In genomic region chr17:27654136-27654535, GRCh38 we compare ENCODE assay signal across 14 cellular contexts. TPM values are rescaled to one million over a fixed set of nuclear protein-coding genes. Genes with fewer than 3 reads are reported as not detected.
DNase-seq lines count a peak whose midpoint lies in the region; ATAC-seq and TF ChIP-seq lines count a peak whose summit lies in the region.
"Had no signal": no experiment of that assay in that cellular context is flagged by ENCODE, and none has a peak within 500 bp of the region (broad histone marks: within the 10 kb centered on the region; RNA-seq: fewer than 3 reads in every experiment).

No MANE protein-coding gene starts in this region.

- DNase-seq in PC-3 (no peak), neural progenitor cell (ENCODE audit: low spot score) (no peak), globus pallidus (ENCODE audit: low spot score) (no peak), NCI-H128 (lab: John Stamatoyannopoulos, UW; ENCODE audit: unreplicated experiment) (no peak)
- DNase-seq in activated CD4-positive, alpha-beta T cell treated with anti-CD3 and anti-CD28 coated beads, Interleukin-2, amount 50 U/mL, for 48 hours: no peak
- DNase-seq: GF-D8 had no signal

- H3K36me3 ChIP-seq in BLaER1 treated with 17β-estradiol and CSF1 and Interleukin-3, amounts not matched to agents 10 nM and 100 nM: peaks cover 0 to under 1% (median 0%) of the 10 kb centered on the region in 11 experiments; a peak in 2 of 22 replicates
- no peaks in the 10 kb centered on the region for H3K36me3 ChIP-seq in PC-3 (ENCODE audit: low read depth, low read length)
- H3K36me3 ChIP-seq in neural progenitor cell: no peaks in the 10 kb centered on the region
- H3K36me3 ChIP-seq: MG63 had no signal

- no peak overlapping the region for H3K4me3 Mint-ChIP-seq in neural progenitor cell
- H3K4me3 Mint-ChIP-seq: CD8-positive, alpha-beta T cell; H9 had no signal

- H3K9me2 ChIP-seq in PC-3 (replicated peaks; ENCODE audit: low read length): no peaks in the 10 kb centered on the region

- no peak overlapping the region for H3K9ac ChIP-seq in BLaER1 treated with 17β-estradiol and CSF1 and Interleukin-3, amounts not matched to agents 10 nM and 100 nM
- H3K9ac ChIP-seq in PC-3 (ENCODE audit: low read length) (no peak overlapping the region), neural progenitor cell (no peak overlapping the region)

- H4K20me1 ChIP-seq in BLaER1 treated with 17β-estradiol and CSF1 and Interleukin-3, amounts not matched to agents 10 nM and 100 nM: peaks cover 0 to 19% (median 0%) of the 10 kb centered on the region in 11 experiments; a peak in 3 of 22 replicates
- no peaks in the 10 kb centered on the region for H4K20me1 ChIP-seq in PC-3 (ENCODE audit: low read length)
- no peaks in the 10 kb centered on the region for H4K20me1 ChIP-seq in neural progenitor cell (ENCODE audit: low read depth)

- no peaks in the 10 kb centered on the region for H3K9me3 ChIP-seq in BLaER1 treated with 17β-estradiol and CSF1 and Interleukin-3, amounts not matched to agents 10 nM and 100 nM (replicated peaks in 1 of 11)
- H3K9me3 ChIP-seq in PC-3 (ENCODE audit: low read length) (no peaks in the 10 kb centered on the region), neural progenitor cell (ENCODE audit: low read depth) (no peaks in the 10 kb centered on the region)
- H3K9me3 ChIP-seq: MG63 had no signal

- peaks cover 0 to 39% (median 32%) of the 10 kb centered on the region in 10 experiments; a peak in 14 of 20 replicates for H3K4me1 ChIP-seq in BLaER1 treated with 17β-estradiol and CSF1 and Interleukin-3, amounts not matched to agents 10 nM and 100 nM
- H3K4me1 ChIP-seq in PC-3 (ENCODE audit: insufficient read depth, low read length) (no peaks in the 10 kb centered on the region), neural progenitor cell (no peaks in the 10 kb centered on the region)

- H2AFZ ChIP-seq in PC-3 (ENCODE audit: low read length): peak overlapping the region; percentile 50; the same call in 1 of the 2 replicates
- H2AFZ ChIP-seq in neural progenitor cell (replicated peaks): peak overlapping the region; percentile 84

- H3F3A ChIP-seq in PC-3 (ENCODE audit: low read length, unreplicated experiment) (no peaks in the 10 kb centered on the region), neural progenitor cell (ENCODE audit: low read depth) (no peaks in the 10 kb centered on the region)

- intact Hi-C loops in PC-3 (cut with micrococcal nuclease): no loop called here

- H3K4me3 ChIP-seq in BLaER1 treated with 17β-estradiol and CSF1 and Interleukin-3, amounts not matched to agents 10 nM and 100 nM: no peak overlapping the region
- no peak overlapping the region for H3K4me3 ChIP-seq in PC-3 (ENCODE audit: low read length)
- H3K4me3 ChIP-seq in neural progenitor cell: no peak overlapping the region
- H3K4me3 ChIP-seq: MG63 had no signal

- H3K9me3 Mint-ChIP-seq in neural progenitor cell: no peaks in the 10 kb centered on the region
- H3K9me3 Mint-ChIP-seq: CD8-positive, alpha-beta T cell; H9 had no signal

- no peaks in the 10 kb centered on the region for H3K27me3 ChIP-seq in BLaER1 treated with 17β-estradiol and CSF1 and Interleukin-3, amounts not matched to agents 10 nM and 100 nM
- H3K27me3 ChIP-seq in PC-3 (ENCODE audit: low read length) (no peaks in the 10 kb centered on the region), neural progenitor cell (no peaks in the 10 kb centered on the region)
- H3K27me3 ChIP-seq: MG63 had no signal

- POLR2A ChIA-PET in PC-3 (lab: Charles Lee; ENCODE audit: unreplicated experiment): no interaction called here

- ATAC-seq in HG03378 (IDR thresholded peaks at IDR 0.05; ENCODE audit: unreplicated experiment) (peak; percentile 15), PC-3 (no peak), GM18861 (IDR thresholded peaks at IDR 0.05; ENCODE audit: unreplicated experiment) (no peak)

- no peak for TF ChIP-seq CTCF in PC-3 (conservative IDR thresholded peaks at IDR 0.05; ENCODE audit: low read depth, low read length)
- TF ChIP-seq CTCF in neural progenitor cell (IDR thresholded peaks at IDR 0.05): no peak

- H3K36me3 Mint-ChIP-seq in neural progenitor cell: no peaks in the 10 kb centered on the region
- H3K36me3 Mint-ChIP-seq: CD8-positive, alpha-beta T cell had no signal

- H3K4me1 Mint-ChIP-seq in neural progenitor cell: peaks cover 4% of the 10 kb centered on the region

- peaks cover 8% of the 10 kb centered on the region for H3K27me3 Mint-ChIP-seq in neural progenitor cell (ENCODE audit: insufficient read depth, low read depth)

- BruUV-seq in PC-3 (replicated peaks; lab: Mats Ljungman, UMichigan): no TSS peak

- CTCF ChIA-PET in PC-3 (lab: Charles Lee): interaction anchor here (1.1 kb wide), 1 partner anchor 226 kb away, joined by 4 read pairs; no protein-coding TSS in a partner anchor

- peak overlapping the region in 3 of 11 experiments; percentile 15 to 48 (median 42); a peak in 3 of 22 replicates for H3K27ac ChIP-seq in BLaER1 treated with 17β-estradiol and CSF1 and Interleukin-3, amounts not matched to agents 10 nM and 100 nM
- no peak overlapping the region for H3K27ac ChIP-seq in PC-3 (ENCODE audit: low read length)
- H3K27ac ChIP-seq in neural progenitor cell: no peak overlapping the region
- H3K27ac ChIP-seq: HL-60 had no signal

- H3K4me2 ChIP-seq in BLaER1 treated with 17β-estradiol and CSF1 and Interleukin-3, amounts not matched to agents 10 nM and 100 nM: peak overlapping the region in 6 of 11 experiments; percentile 1 to 71 (median 31); a peak in 8 of 22 replicates
- H3K4me2 ChIP-seq in PC-3 (ENCODE audit: low read length) (no peak overlapping the region), neural progenitor cell (no peak overlapping the region)

- no peak overlapping the region for H3K27ac Mint-ChIP-seq in neural progenitor cell
- H3K27ac Mint-ChIP-seq: CD8-positive, alpha-beta T cell; H9 had no signal

- H3K79me2 ChIP-seq in PC-3 (ENCODE audit: low read length) (no peaks in the 10 kb centered on the region), neural progenitor cell (ENCODE audit: low read depth) (no peaks in the 10 kb centered on the region)

RNA-seq across cellular contexts. Expression of gene LGALS9, which starts 23.1 kb away (rescaled TPM):
- total RNA-seq in PC-3 (2014; rRNA removed) (1.1 TPM in 1 of 2 replicates, not detected in the other), neural progenitor cell (ENCODE audit: low replicate concordance) (0.37 and 0.54 TPM in 2 replicates)
- total RNA-seq: SK-MEL-5 had no signal

Comparison
In these comparisons a context has a peak if more than half of its experiments do, and no peak if none do; other contexts are left out.
1. H3K4me2 ChIP-seq: peak in BLaER1 treated with 17β-estradiol and CSF1 and Interleukin-3, amounts not matched to agents 10 nM and 100 nM (6 of 11); none in PC-3 (single experiment) and neural progenitor cell (single experiment).